In genomic region chr5:173302546-173303155, GRCh38 we compare ENCODE assay signal across 11 cellular contexts. TPM values are rescaled to one million over a fixed set of nuclear protein-coding genes. Genes with fewer than 3 reads are reported as not detected.
A peak's percentile ranks its signal among the peaks of the same experiment; 100 is the strongest.
DNase-seq lines count a peak whose midpoint lies in the region; ATAC-seq, FAIRE-seq and TF ChIP-seq lines count a peak whose summit lies in the region.
"Had no signal": no experiment of that assay in that cellular context is flagged by ENCODE, and none has a peak within 500 bp of the region (broad histone marks: within the 10 kb centered on the region; RNA-seq: fewer than 3 reads in every experiment).

No MANE protein-coding gene starts in this region.

- no peaks in the 10 kb centered on the region for H3K36me3 Mint-ChIP-seq in activated T-cell treated with anti-CD3 and anti-CD28 coated beads, Interleukin-2, amount 50 U/mL, for 72 hours (ENCODE audit: insufficient read depth in 2 of 2)
- no peaks in the 10 kb centered on the region for H3K36me3 Mint-ChIP-seq in CD4-positive, alpha-beta T cell (ENCODE audit: low read depth)

- no peak overlapping the region for H3K4me3 ChIP-seq in fibroblast of villous mesenchyme (ENCODE audit: low read depth, low read length)
- H3K4me3 ChIP-seq: BLaER1 treated with 17β-estradiol and CSF1 and Interleukin-3, amounts not matched to agents 10 nM and 100 nM had no signal

- peaks cover 0 to 2% of the 10 kb centered on the region in 2 donors for H3K9me3 Mint-ChIP-seq in stimulated activated naive CD8-positive, alpha-beta T cell treated with anti-CD3 and anti-CD28 coated beads, Interleukin-15, amount 100 ng/mL, for 72 hours
- peaks cover under 1% of the 10 kb centered on the region in 2 donors for H3K9me3 Mint-ChIP-seq in activated T-cell treated with anti-CD3 and anti-CD28 coated beads, Interleukin-2, amount 50 U/mL, for 72 hours
- H3K9me3 Mint-ChIP-seq in CD4-positive, alpha-beta T cell: no peaks in the 10 kb centered on the region

- in situ Hi-C loops in SK-MEL-5 (cut with HindIII; ENCODE audit: low pct_unique_long_range_greater_than_20kb, low sequenced_read_pairs): no loop called here

- FAIRE-seq in urothelium cell line (lab: Jason Lieb, UNC): peak; percentile 58

- no peak overlapping the region for H3K4me3 Mint-ChIP-seq in stimulated activated naive CD8-positive, alpha-beta T cell treated with anti-CD3 and anti-CD28 coated beads, Interleukin-15, amount 100 ng/mL, for 72 hours
- no peak overlapping the region for H3K4me3 Mint-ChIP-seq in activated T-cell treated with anti-CD3 and anti-CD28 coated beads, Interleukin-2, amount 50 U/mL, for 72 hours
- no peak overlapping the region for H3K4me3 Mint-ChIP-seq in CD4-positive, alpha-beta T cell

- H3K27ac ChIP-seq in CD4-positive, alpha-beta T cell (ENCODE audit: low read depth, low read length): no peak overlapping the region
- H3K27ac ChIP-seq: BLaER1 treated with 17β-estradiol and CSF1 and Interleukin-3, amounts not matched to agents 10 nM and 100 nM had no signal

- DNase-seq in stimulated activated naive CD8-positive, alpha-beta T cell treated with anti-CD3 and anti-CD28 coated beads, Interleukin-15, Interleukin-2, amounts not matched to agents 100 U/mL and 50 U/mL, for 24 hours: no peak
- no peak for DNase-seq in stimulated activated naive CD8-positive, alpha-beta T cell treated with anti-CD3 and anti-CD28 coated beads, Interleukin-15, amount 100 ng/mL, for 72 hours
- DNase-seq in SK-MEL-5 (ENCODE audit: low read depth, low spot score) (peak; percentile 23), fibroblast of villous mesenchyme (ENCODE audit: low read depth) (peak; percentile 79), urothelium cell line (ENCODE audit: low spot score) (peak; percentile 77)
- no peak for DNase-seq in activated T-cell treated with anti-CD3 and anti-CD28 coated beads, Interleukin-2, amount 50 U/mL, for 72 hours
- DNase-seq in CD4-positive, alpha-beta T cell: no peak
- DNase-seq: activated effector memory CD4-positive, alpha-beta T cell treated with Interleukin-2 at 50 U/mL for 16 hours; NCI-H1436 had no signal

- H3K27ac Mint-ChIP-seq in stimulated activated naive CD8-positive, alpha-beta T cell treated with anti-CD3 and anti-CD28 coated beads, Interleukin-15, amount 100 ng/mL, for 72 hours: peak overlapping the region in 1 of 2 donors; percentile 67
- H3K27ac Mint-ChIP-seq in activated T-cell treated with anti-CD3 and anti-CD28 coated beads, Interleukin-2, amount 50 U/mL, for 72 hours: no peak overlapping the region
- H3K27ac Mint-ChIP-seq in CD4-positive, alpha-beta T cell: no peak overlapping the region

- intact Hi-C loops in CD4-positive, alpha-beta T cell (cut with DNase I, micrococcal nuclease): no loop called here

- peaks cover 4% of the 10 kb centered on the region for H3K27me3 ChIP-seq in CD4-positive, alpha-beta T cell (ENCODE audit: control insufficient read depth, insufficient read depth, low read length)
- H3K27me3 ChIP-seq: BLaER1 treated with 17β-estradiol and CSF1 and Interleukin-3, amounts not matched to agents 10 nM and 100 nM had no signal

- CTCF ChIA-PET in CD4-positive, alpha-beta T cell (lab: Charles Lee): no interaction called here

- POLR2A ChIA-PET in CD4-positive, alpha-beta T cell (lab: Charles Lee): no interaction called here

- no peak for TF ChIP-seq CTCF in fibroblast of villous mesenchyme (IDR thresholded peaks at IDR 0.05; ENCODE audit: insufficient read depth, low read depth, low read length)
- TF ChIP-seq CTCF in CD4-positive, alpha-beta T cell (IDR thresholded peaks at IDR 0.05): no peak

- ATAC-seq in stimulated activated naive CD8-positive, alpha-beta T cell treated with anti-CD3 and anti-CD28 coated beads, Interleukin-15, Interleukin-2, amounts not matched to agents 100 U/mL and 50 U/mL, for 24 hours: peak; percentile 32
- ATAC-seq in stimulated activated naive CD8-positive, alpha-beta T cell treated with anti-CD3 and anti-CD28 coated beads, Interleukin-15, amount 100 ng/mL, for 72 hours: no peak
- ATAC-seq in activated T-cell treated with anti-CD3 and anti-CD28 coated beads, Interleukin-2, amount 50 U/mL, for 72 hours (replicated peaks in 1 of 2): no peak
- no peak for ATAC-seq in HG02642 (IDR thresholded peaks at IDR 0.05; ENCODE audit: poor library complexity, unreplicated experiment)
- ATAC-seq in CD4-positive, alpha-beta T cell (ENCODE audit: poor library complexity): no peak

- peaks cover 79% of the 10 kb centered on the region for H3K27me3 Mint-ChIP-seq in stimulated activated naive CD8-positive, alpha-beta T cell treated with anti-CD3 and anti-CD28 coated beads, Interleukin-15, amount 100 ng/mL, for 72 hours
- peaks cover 22% of the 10 kb centered on the region for H3K27me3 Mint-ChIP-seq in activated T-cell treated with anti-CD3 and anti-CD28 coated beads, Interleukin-2, amount 50 U/mL, for 72 hours (ENCODE audit: low read depth)
- peaks cover 54% of the 10 kb centered on the region for H3K27me3 Mint-ChIP-seq in CD4-positive, alpha-beta T cell

- H3K4me1 Mint-ChIP-seq in stimulated activated naive CD8-positive, alpha-beta T cell treated with anti-CD3 and anti-CD28 coated beads, Interleukin-15, amount 100 ng/mL, for 72 hours: no peaks in the 10 kb centered on the region
- no peaks in the 10 kb centered on the region for H3K4me1 Mint-ChIP-seq in activated T-cell treated with anti-CD3 and anti-CD28 coated beads, Interleukin-2, amount 50 U/mL, for 72 hours (ENCODE audit: low read depth)
- H3K4me1 Mint-ChIP-seq in CD4-positive, alpha-beta T cell (ENCODE audit: low read depth): no peaks in the 10 kb centered on the region

- no peaks in the 10 kb centered on the region for H3K9me3 ChIP-seq in CD4-positive, alpha-beta T cell (ENCODE audit: control insufficient read depth, low read length)

RNA-seq across cellular contexts. Expression of gene STC2, which starts 25.6 kb away (rescaled TPM):
- total RNA-seq in SK-MEL-5 (2014; rRNA removed; shearing (Covaris generic)): 0.13 and 0.43 TPM in 2 replicates
- 0.04 and 0.09 TPM in 2 replicates for polyA plus RNA-seq in SK-MEL-5 (2015; cell fraction: cytosol; rRNA removed)
- polyA plus RNA-seq in SK-MEL-5 (2015; cell fraction: nucleus; rRNA removed): 0.22 TPM in 1 of 2 replicates, not detected in the other
- 157 and 195 TPM in 2 replicates for total RNA-seq in fibroblast of villous mesenchyme
- total RNA-seq in activated T-cell treated with anti-CD3 and anti-CD28 coated beads, Interleukin-2, amount 50 U/mL, for 72 hours: 10 to 100 TPM; 44.5 to 59.3 TPM
- not detected for total RNA-seq in CD4-positive, alpha-beta T cell

Comparison
In these comparisons a context has a peak if more than half of its experiments do, and no peak if none do; other contexts are left out.
1. DNase-seq: peak in SK-MEL-5 (single experiment), fibroblast of villous mesenchyme (single experiment) and urothelium cell line (single experiment); none in stimulated activated naive CD8-positive, alpha-beta T cell treated with anti-CD3 and anti-CD28 coated beads, Interleukin-15, Interleukin-2, amounts not matched to agents 100 U/mL and 50 U/mL, for 24 hours (single experiment), stimulated activated naive CD8-positive, alpha-beta T cell treated with anti-CD3 and anti-CD28 coated beads, Interleukin-15, amount 100 ng/mL, for 72 hours (0 of 2), activated T-cell treated with anti-CD3 and anti-CD28 coated beads, Interleukin-2, amount 50 U/mL, for 72 hours (0 of 2) and CD4-positive, alpha-beta T cell (0 of 10).
2. RNA of gene STC2, which starts 25.6 kb away (total RNA-seq): 157 to 195 TPM in fibroblast of villous mesenchyme and 44.5 to 59.3 TPM in activated T-cell treated with anti-CD3 and anti-CD28 coated beads, Interleukin-2, amount 50 U/mL, for 72 hours; 0.13 to 0.43 TPM in SK-MEL-5 and not detected in CD4-positive, alpha-beta T cell; every median in the first group is over 10 times any median in the second.